1 cellular context compared by ENCODE assay signal in the genomic region with DNA sequence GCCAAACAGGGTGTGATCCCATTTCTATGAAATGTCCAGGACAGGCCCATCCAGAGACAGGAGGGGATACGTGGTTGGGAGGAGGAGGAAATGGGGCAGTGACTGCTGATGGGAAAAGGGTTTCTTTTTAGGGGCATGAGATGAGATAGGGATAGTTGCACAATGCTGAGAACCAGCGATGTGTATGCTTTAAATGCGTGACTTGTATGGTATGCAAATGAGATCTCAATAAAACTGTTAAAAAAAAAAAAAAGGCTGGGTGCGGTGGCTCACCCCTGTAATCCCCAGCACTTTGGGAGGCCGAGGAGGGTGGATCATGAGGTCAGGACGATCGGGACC.
TF ChIP-seq lines count a peak whose summit lies in the region.

No MANE protein-coding gene starts in this region.

TF ChIP-seq in A549, 52 proteins besides CTCF, POLR2A, EP300 and RAD21 (continued from another document):
- TF ChIP-seq MAX (IDR thresholded peaks at IDR 0.05): no peak
- no peak for TF ChIP-seq KDM5A (IDR thresholded peaks at IDR 0.05)
- TF ChIP-seq HOXB5 (CRISPR knock-in tag; IDR thresholded peaks at IDR 0.05): no peak
- TF ChIP-seq SREBF2 (IDR thresholded peaks at IDR 0.05): no peak
TF ChIP-seq in A549: peak in this region for 0.
